8 cellular contexts compared by ENCODE assay signal in the genomic region with DNA sequence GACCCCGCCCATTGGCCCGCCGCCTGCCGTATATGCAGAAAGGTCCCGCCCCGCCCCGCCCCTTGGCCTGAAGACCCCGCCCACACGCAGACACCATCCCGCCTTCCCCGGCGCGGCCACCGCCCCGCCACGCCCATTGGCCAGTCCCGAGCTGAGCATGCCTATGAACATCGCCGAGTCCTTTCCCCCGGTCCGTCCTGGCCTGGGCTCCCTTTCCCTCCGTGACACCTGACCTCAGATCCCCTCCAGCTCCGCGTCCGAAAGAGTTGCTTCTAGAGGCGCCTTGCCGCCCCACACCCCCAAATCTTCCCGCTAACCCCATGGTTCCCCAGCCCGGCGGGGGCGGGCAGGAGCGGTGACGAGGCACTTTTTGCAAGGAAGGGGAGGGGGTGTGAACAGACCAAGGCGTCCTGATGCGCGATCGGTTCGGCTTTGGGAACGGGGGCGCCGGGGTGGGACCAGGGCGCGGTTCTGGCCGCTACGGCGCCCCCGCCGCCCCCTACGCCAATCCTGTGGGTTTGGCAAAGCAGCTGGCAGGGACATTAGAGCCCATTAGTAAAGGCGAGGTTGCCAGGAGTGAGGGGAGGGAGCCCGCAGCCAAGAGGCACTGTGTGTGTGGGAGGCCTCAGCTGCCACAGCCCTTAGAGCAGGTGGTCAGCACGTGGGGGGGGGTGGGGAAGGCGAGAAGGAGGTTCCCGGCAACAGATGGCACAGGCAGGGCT. TPM values are rescaled to one million over a fixed set of nuclear protein-coding genes. Genes with fewer than 3 reads are reported as not detected.
DNase-seq lines count a peak whose midpoint lies in the region; ATAC-seq and TF ChIP-seq lines count a peak whose summit lies in the region.

No MANE protein-coding gene starts in this region.

- H3K79me2 ChIP-seq in osteoblast (ENCODE audit: insufficient read depth, low read length), result peaks cover 34% of the 10 kb centered on the region

- H3K9me3 Mint-ChIP-seq in activated naive CD4-positive, alpha-beta T cell treated with anti-CD3 and anti-CD28 coated beads, Interleukin-2, amount 50 U/mL, for 72 hours, result no peaks in the 10 kb centered on the region

- ATAC-seq in SK-N-SH treated with all-trans-retinoic acid at 6 μM for 48 hours, result peak; percentile 91
- peak; percentile 91 for ATAC-seq in activated naive CD4-positive, alpha-beta T cell treated with anti-CD3 and anti-CD28 coated beads, Interleukin-2, amount 50 U/mL, for 72 hours

- H3K27me3 ChIP-seq in H7 (ENCODE audit: control insufficient read depth, insufficient read depth, low read length) (no peaks in the 10 kb centered on the region), osteoblast (ENCODE audit: insufficient read depth, low read length) (no peaks in the 10 kb centered on the region)

- peaks cover 1% of the 10 kb centered on the region for H3K36me3 ChIP-seq in H7 (replicated peaks; ENCODE audit: control insufficient read depth, insufficient read depth, low read length)
- H3K36me3 ChIP-seq in osteoblast (ENCODE audit: insufficient read depth, low read length), result peaks cover 25% of the 10 kb centered on the region

- H3K27ac ChIP-seq in osteoblast (ENCODE audit: low read depth, low read length) (peak overlapping the region; percentile 78), temporal lobe (ENCODE audit: low read depth, low read length) (peak overlapping the region; percentile 70)

- H3K4me1 ChIP-seq in osteoblast (ENCODE audit: insufficient read depth, low read length), result peaks cover 23% of the 10 kb centered on the region

- peak; percentile 82 for DNase-seq in DMS153 treated with DMSO at 0.1 percent for 48 hours (lab: John Stamatoyannopoulos, UW; ENCODE audit: unreplicated experiment)
- DNase-seq in H7, result peak; percentile 100
- DNase-seq in NCI-H1092 treated with DMSO at 0.1 percent for 48 hours (lab: John Stamatoyannopoulos, UW), result peak; percentile 82
- DNase-seq in activated naive CD4-positive, alpha-beta T cell treated with anti-CD3 and anti-CD28 coated beads, Interleukin-2, amount 50 U/mL, for 72 hours (ENCODE audit: low spot score in 2 of 2), result peak; percentile 88 to 91
- peak; percentile 95 for DNase-seq in glomerular visceral epithelial cell (ENCODE audit: extremely low spot score)
- peak; percentile 99 for DNase-seq in osteoblast (ENCODE audit: insufficient read length, low spot score, missing footprints)

- H3K36me3 Mint-ChIP-seq in activated naive CD4-positive, alpha-beta T cell treated with anti-CD3 and anti-CD28 coated beads, Interleukin-2, amount 50 U/mL, for 72 hours, result peaks cover 0 to under 1% of the 10 kb centered on the region in 2 donors

- peak overlapping the region; percentile 95 for H3K4me2 ChIP-seq in osteoblast (ENCODE audit: insufficient read depth, low read length)

- H3K9me3 ChIP-seq in osteoblast (ENCODE audit: low read depth, low read length), result no peaks in the 10 kb centered on the region

- H3K27ac Mint-ChIP-seq in activated naive CD4-positive, alpha-beta T cell treated with anti-CD3 and anti-CD28 coated beads, Interleukin-2, amount 50 U/mL, for 72 hours, result peak overlapping the region; percentile 90 to 97

- H4K20me1 ChIP-seq in osteoblast (ENCODE audit: insufficient read depth, low read length), result peaks cover 31% of the 10 kb centered on the region

- peak overlapping the region; percentile 87 for H2AFZ ChIP-seq in osteoblast (ENCODE audit: low read length)

- H3K4me3 ChIP-seq in H7 (ENCODE audit: insufficient read depth, low read depth, low read length) (peak overlapping the region; percentile 71), osteoblast (ENCODE audit: insufficient read depth, low read length) (peak overlapping the region; percentile 94)

- TF ChIP-seq CTCF in osteoblast (IDR thresholded peaks at IDR 0.05; ENCODE audit: extremely low read depth, low read depth, low read length), result no peak

TF ChIP-seq in SK-N-SH treated with all-trans-retinoic acid at 6 μM for 48 hours, 23 proteins besides CTCF, POLR2A, EP300 and RAD21:
- TF ChIP-seq ARNTL (CRISPR knock-in tag; IDR thresholded peaks at IDR 0.05; ENCODE audit: borderline replicate concordance, low read depth) (no peak), ISL1 (CRISPR knock-in tag; IDR thresholded peaks at IDR 0.05) (peak; percentile 38; the same call in 1 of the 2 replicates), TCF4 (CRISPR knock-in tag; IDR thresholded peaks at IDR 0.05; ENCODE audit: borderline replicate concordance) (peak; percentile 55; the same call in 1 of the 2 replicates), CSDC2 (CRISPR knock-in tag; IDR thresholded peaks at IDR 0.05) (0 out of 2 replicates have a peak, but pooled peaks have one; percentile 16)
- TF ChIP-seq, protein P1, sequence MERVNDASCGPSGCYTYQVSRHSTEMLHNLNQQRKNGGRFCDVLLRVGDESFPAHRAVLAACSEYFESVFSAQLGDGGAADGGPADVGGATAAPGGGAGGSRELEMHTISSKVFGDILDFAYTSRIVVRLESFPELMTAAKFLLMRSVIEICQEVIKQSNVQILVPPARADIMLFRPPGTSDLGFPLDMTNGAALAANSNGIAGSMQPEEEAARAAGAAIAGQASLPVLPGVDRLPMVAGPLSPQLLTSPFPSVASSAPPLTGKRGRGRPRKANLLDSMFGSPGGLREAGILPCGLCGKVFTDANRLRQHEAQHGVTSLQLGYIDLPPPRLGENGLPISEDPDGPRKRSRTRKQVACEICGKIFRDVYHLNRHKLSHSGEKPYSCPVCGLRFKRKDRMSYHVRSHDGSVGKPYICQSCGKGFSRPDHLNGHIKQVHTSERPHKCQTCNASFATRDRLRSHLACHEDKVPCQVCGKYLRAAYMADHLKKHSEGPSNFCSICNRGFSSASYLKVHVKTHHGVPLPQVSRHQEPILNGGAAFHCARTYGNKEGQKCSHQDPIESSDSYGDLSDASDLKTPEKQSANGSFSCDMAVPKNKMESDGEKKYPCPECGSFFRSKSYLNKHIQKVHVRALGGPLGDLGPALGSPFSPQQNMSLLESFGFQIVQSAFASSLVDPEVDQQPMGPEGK (CRISPR knock-in tag; IDR thresholded peaks at IDR 0.05; ENCODE audit: borderline replicate concordance), result peak; percentile 86
TF ChIP-seq in SK-N-SH treated with all-trans-retinoic acid at 6 μM for 48 hours: peak in this region for 4.

RNA-seq across cellular contexts. Expression of a gene that starts 0.4 kb away (rescaled TPM):
- 18.3 and 23.1 TPM in 2 replicates for total RNA-seq in H7 (2014; rRNA removed; shearing (Covaris generic))
- total RNA-seq in activated naive CD4-positive, alpha-beta T cell treated with anti-CD3 and anti-CD28 coated beads, Interleukin-2, amount 50 U/mL, for 72 hours, result 10 to 100 TPM; 18.0 to 20.2 TPM
- total RNA-seq in osteoblast (26.8 and 27.7 TPM in 2 replicates), temporal lobe (31.2 TPM)

RNA-seq across cellular contexts. Expression of a gene that starts 25.8 kb away (rescaled TPM):
- total RNA-seq in H7 (2014; rRNA removed; shearing (Covaris generic)), result 73.8 and 82.7 TPM in 2 replicates
- 10 to 100 TPM; 25.5 to 39.8 TPM for total RNA-seq in activated naive CD4-positive, alpha-beta T cell treated with anti-CD3 and anti-CD28 coated beads, Interleukin-2, amount 50 U/mL, for 72 hours
- total RNA-seq in osteoblast, result 32.9 and 34.2 TPM in 2 replicates
- 28.8 TPM for total RNA-seq in temporal lobe

RNA-seq across cellular contexts. Expression of a gene that starts 26.1 kb away (rescaled TPM):
- 10.5 and 14.0 TPM in 2 replicates for total RNA-seq in H7 (2014; rRNA removed; shearing (Covaris generic))
- total RNA-seq in activated naive CD4-positive, alpha-beta T cell treated with anti-CD3 and anti-CD28 coated beads, Interleukin-2, amount 50 U/mL, for 72 hours, result 1 to 10 TPM; 8.3 to 9.4 TPM
- 9.8 and 10.0 TPM in 2 replicates for total RNA-seq in osteoblast
- total RNA-seq in temporal lobe, result 7.4 TPM

RNA-seq across cellular contexts. Expression of a gene that starts 59.4 kb away (rescaled TPM):
- total RNA-seq in H7 (2014; rRNA removed; shearing (Covaris generic)), result 3.1 and 4.7 TPM in 2 replicates
- total RNA-seq in activated naive CD4-positive, alpha-beta T cell treated with anti-CD3 and anti-CD28 coated beads, Interleukin-2, amount 50 U/mL, for 72 hours, result 10 to 100 TPM; 21.4 to 23.2 TPM
- total RNA-seq in osteoblast, result 1.1 and 1.5 TPM in 2 replicates
- total RNA-seq in temporal lobe, result 0.74 TPM

Comparison
In these comparisons a context has a peak if more than half of its experiments do, and no peak if none do; other contexts are left out.
1. Peak in every context shown above with its lines: DNase-seq, ATAC-seq, H3K4me3 ChIP-seq and H3K27ac ChIP-seq.